ENCODE assay signal across 26 cellular contexts in the genomic region with DNA sequence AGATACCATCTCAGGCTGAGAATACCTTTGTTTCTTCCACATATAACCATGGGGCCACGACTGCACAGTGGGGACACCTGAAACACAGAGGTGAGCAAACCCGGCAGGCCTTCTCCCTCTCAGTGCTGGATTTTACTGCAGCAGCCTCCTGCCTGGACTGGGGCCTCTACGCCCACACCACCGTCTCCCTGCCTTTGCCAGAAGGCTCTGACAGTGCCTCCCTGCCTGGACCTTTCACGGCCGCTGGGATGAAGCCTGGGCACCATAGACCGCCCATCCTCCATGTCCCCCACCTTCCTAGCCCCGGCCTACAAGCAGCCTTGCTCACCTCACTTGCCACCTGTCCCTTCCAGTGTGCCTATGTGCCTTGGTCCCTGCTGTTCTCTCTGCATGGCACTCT.
"Had no signal": no experiment of that assay in that cellular context is flagged by ENCODE, and none has a peak within 500 bp of the region (broad histone marks: within the 10 kb centered on the region; RNA-seq: fewer than 3 reads in every experiment).

No MANE protein-coding gene starts in this region.

- H3K9me3 Mint-ChIP-seq: memory B cell; mesothelial cell of epicardium; stimulated activated naive B cell treated with anti-CD40 and anti-IgM and Interleukin-4, amounts not matched to agents 10 μg/mL and 1 μg/mL and 100 μg/mL, for 72 hours; stimulated activated naive CD8-positive, alpha-beta T cell treated with anti-CD3 and anti-CD28 coated beads, Interleukin-15, Interleukin-2, amounts not matched to agents 100 ng/mL and 50 ng/mL, for 24 hours had no signal

- H3K4me1 ChIP-seq: gastrocnemius medialis, prostate gland, right atrium auricular region, tibial nerve, vagina had no signal

- H3K27ac ChIP-seq: dorsolateral prefrontal cortex, epithelial cell of prostate, gastrocnemius medialis, prostate gland, right atrium auricular region, thoracic aorta, tibial nerve, vagina had no signal

- H3K36me3 Mint-ChIP-seq: memory B cell, mesothelial cell of epicardium had no signal

- H3K27me3 ChIP-seq: dorsolateral prefrontal cortex, gastrocnemius medialis, right atrium auricular region, tibial nerve, vagina had no signal

- DNase-seq: cerebellar nuclear complex; dorsolateral prefrontal cortex; effector CD4-positive, alpha-beta T cell; foreskin fibroblast; gastrocnemius medialis; head of caudate nucleus; kidney; naive B cell; stimulated activated CD4-positive, alpha-beta T cell treated with anti-CD3 and anti-CD28 coated beads, Interleukin-2, amount 100 ng/mL, for 24 hours; stimulated activated CD4-positive, alpha-beta T cell treated with anti-CD3 and anti-CD28 coated beads, Interleukin-4, amount 100 ng/mL, for 24 hours; stimulated activated naive B cell treated with anti-CD40 and anti-IgM and Interleukin-4, amounts not matched to agents 10 μg/mL and 1 μg/mL and 100 μg/mL, for 72 hours had no signal

- H3K4me3 Mint-ChIP-seq: memory B cell; mesothelial cell of epicardium; stimulated activated naive B cell treated with anti-CD40 and anti-IgM and Interleukin-4, amounts not matched to agents 10 μg/mL and 1 μg/mL and 100 μg/mL, for 72 hours; stimulated activated naive CD8-positive, alpha-beta T cell treated with anti-CD3 and anti-CD28 coated beads, Interleukin-15, Interleukin-2, amounts not matched to agents 100 ng/mL and 50 ng/mL, for 24 hours had no signal

- H3K36me3 ChIP-seq: gastrocnemius medialis, prostate gland, right atrium auricular region, thoracic aorta, tibial nerve, vagina had no signal

- H3K27ac Mint-ChIP-seq: memory B cell; mesothelial cell of epicardium; stimulated activated naive B cell treated with anti-CD40 and anti-IgM and Interleukin-4, amounts not matched to agents 10 μg/mL and 1 μg/mL and 100 μg/mL, for 72 hours; stimulated activated naive CD8-positive, alpha-beta T cell treated with anti-CD3 and anti-CD28 coated beads, Interleukin-15, Interleukin-2, amounts not matched to agents 100 ng/mL and 50 ng/mL, for 24 hours had no signal

- H3K4me3 ChIP-seq: dorsolateral prefrontal cortex, gastrocnemius medialis, lung, mucosa of descending colon, prostate gland, right atrium auricular region, smooth muscle cell, thoracic aorta, tibial nerve, vagina had no signal

- H3K9me3 ChIP-seq: gastrocnemius medialis, mucosa of descending colon, prostate gland, right atrium auricular region, thoracic aorta, tibial nerve, vagina had no signal

- ATAC-seq: esophagus mucosa; gastrocnemius medialis; left lobe of liver; mucosa of descending colon; sciatic nerve; stimulated activated naive B cell treated with anti-CD40 and anti-IgM and Interleukin-4, amounts not matched to agents 10 μg/mL and 1 μg/mL and 100 μg/mL, for 72 hours had no signal

- H3K27me3 Mint-ChIP-seq: memory B cell; naive B cell; stimulated activated naive B cell treated with anti-CD40 and anti-IgM and Interleukin-4, amounts not matched to agents 10 μg/mL and 1 μg/mL and 100 μg/mL, for 72 hours; stimulated activated naive CD8-positive, alpha-beta T cell treated with anti-CD3 and anti-CD28 coated beads, Interleukin-15, Interleukin-2, amounts not matched to agents 100 ng/mL and 50 ng/mL, for 24 hours had no signal
